Comparison of ENCODE assay signal across 1 cellular context in genomic region chr7:87876040-87876758, GRCh38.
TF ChIP-seq lines count a peak whose summit lies in the region.

DBF4 (plus strand) TSS chr7:87876493; CDS start chr7:87876733, 240 bp downstream.
SLC25A40 (minus strand) TSS chr7:87876360; CDS start chr7:87858727, 17,633 bp downstream.

TF ChIP-seq in HepG2, 621 proteins besides CTCF, POLR2A, EP300 and RAD21 (continued from another document and continues in another):
- TF ChIP-seq, protein P1, sequence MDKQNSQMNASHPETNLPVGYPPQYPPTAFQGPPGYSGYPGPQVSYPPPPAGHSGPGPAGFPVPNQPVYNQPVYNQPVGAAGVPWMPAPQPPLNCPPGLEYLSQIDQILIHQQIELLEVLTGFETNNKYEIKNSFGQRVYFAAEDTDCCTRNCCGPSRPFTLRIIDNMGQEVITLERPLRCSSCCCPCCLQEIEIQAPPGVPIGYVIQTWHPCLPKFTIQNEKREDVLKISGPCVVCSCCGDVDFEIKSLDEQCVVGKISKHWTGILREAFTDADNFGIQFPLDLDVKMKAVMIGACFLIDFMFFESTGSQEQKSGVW (CRISPR knock-in tag; IDR thresholded peaks at IDR 0.05; ENCODE audit: borderline replicate concordance): no peak
- 0 out of 2 replicates have a peak, but pooled peaks have one; percentile 26 for TF ChIP-seq ZNF20 (CRISPR knock-in tag; IDR thresholded peaks at IDR 0.05)
- TF ChIP-seq KAT2B (IDR thresholded peaks at IDR 0.05; ENCODE audit: borderline replicate concordance, low read depth, low read length): no peak
- TF ChIP-seq ZNF777 (CRISPR knock-in tag; IDR thresholded peaks at IDR 0.05): peak; percentile 71
- no peak for TF ChIP-seq EZH2 (conservative IDR thresholded peaks at IDR 0.05; ENCODE audit: low read depth, low read length)
- TF ChIP-seq ZNF674 (CRISPR knock-in tag; IDR thresholded peaks at IDR 0.05; ENCODE audit: low read depth): 0 out of 2 replicates have a peak, but pooled peaks have one; percentile 46
- no peak for TF ChIP-seq NFRKB (IDR thresholded peaks at IDR 0.05)
- TF ChIP-seq ZNF569 (CRISPR knock-in tag; IDR thresholded peaks at IDR 0.05; ENCODE audit: borderline replicate concordance): no peak
- no peak for TF ChIP-seq RORA (CRISPR knock-in tag; IDR thresholded peaks at IDR 0.05)
- no peak for TF ChIP-seq ZEB1 (IDR thresholded peaks at IDR 0.05; ENCODE audit: insufficient replicate concordance, low read depth)
- peak; percentile 70; the same call in 1 of the 2 replicates for TF ChIP-seq MTA1 (CRISPR knock-in tag; IDR thresholded peaks at IDR 0.05; ENCODE audit: borderline replicate concordance)
- TF ChIP-seq ZNF160 (CRISPR knock-in tag; IDR thresholded peaks at IDR 0.05): no peak; the same call in 1 of the 2 replicates
- TF ChIP-seq PRMT3 (CRISPR knock-in tag; IDR thresholded peaks at IDR 0.05; ENCODE audit: borderline replicate concordance, low read depth): peak; percentile 88
- TF ChIP-seq IRF1 (CRISPR knock-in tag; IDR thresholded peaks at IDR 0.05; ENCODE audit: low read depth): no peak
- no peak for TF ChIP-seq DDIT3 (CRISPR knock-in tag; IDR thresholded peaks at IDR 0.05)
- TF ChIP-seq, protein P2, sequence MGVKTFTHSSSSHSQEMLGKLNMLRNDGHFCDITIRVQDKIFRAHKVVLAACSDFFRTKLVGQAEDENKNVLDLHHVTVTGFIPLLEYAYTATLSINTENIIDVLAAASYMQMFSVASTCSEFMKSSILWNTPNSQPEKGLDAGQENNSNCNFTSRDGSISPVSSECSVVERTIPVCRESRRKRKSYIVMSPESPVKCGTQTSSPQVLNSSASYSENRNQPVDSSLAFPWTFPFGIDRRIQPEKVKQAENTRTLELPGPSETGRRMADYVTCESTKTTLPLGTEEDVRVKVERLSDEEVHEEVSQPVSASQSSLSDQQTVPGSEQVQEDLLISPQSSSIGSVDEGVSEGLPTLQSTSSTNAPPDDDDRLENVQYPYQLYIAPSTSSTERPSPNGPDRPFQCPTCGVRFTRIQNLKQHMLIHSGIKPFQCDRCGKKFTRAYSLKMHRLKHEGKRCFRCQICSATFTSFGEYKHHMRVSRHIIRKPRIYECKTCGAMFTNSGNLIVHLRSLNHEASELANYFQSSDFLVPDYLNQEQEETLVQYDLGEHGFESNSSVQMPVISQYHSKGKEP (CRISPR knock-in tag; IDR thresholded peaks at IDR 0.05): no peak
- TF ChIP-seq ZNF652 (CRISPR knock-in tag; IDR thresholded peaks at IDR 0.05; ENCODE audit: borderline replicate concordance, low read depth): peak; percentile 31; the same call in 1 of the 2 replicates
- no peak for TF ChIP-seq THAP7 (CRISPR knock-in tag; IDR thresholded peaks at IDR 0.05)
- TF ChIP-seq, protein P3, sequence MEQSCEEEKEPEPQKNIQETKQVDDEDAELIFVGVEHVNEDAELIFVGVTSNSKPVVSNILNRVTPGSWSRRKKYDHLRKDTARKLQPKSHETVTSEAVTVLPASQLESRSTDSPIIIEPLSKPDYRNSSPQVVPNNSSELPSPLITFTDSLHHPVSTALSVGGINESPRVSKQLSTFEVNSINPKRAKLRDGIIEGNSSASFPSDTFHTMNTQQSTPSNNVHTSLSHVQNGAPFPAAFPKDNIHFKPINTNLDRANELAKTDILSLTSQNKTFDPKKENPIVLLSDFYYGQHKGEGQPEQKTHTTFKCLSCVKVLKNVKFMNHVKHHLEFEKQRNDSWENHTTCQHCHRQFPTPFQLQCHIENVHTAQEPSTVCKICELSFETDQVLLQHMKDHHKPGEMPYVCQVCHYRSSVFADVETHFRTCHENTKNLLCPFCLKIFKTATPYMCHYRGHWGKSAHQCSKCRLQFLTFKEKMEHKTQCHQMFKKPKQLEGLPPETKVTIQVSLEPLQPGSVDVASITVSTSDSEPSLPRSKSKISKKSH (CRISPR knock-in tag; IDR thresholded peaks at IDR 0.05; ENCODE audit: borderline replicate concordance): peak; percentile 33; the same call in 1 of the 2 replicates
- TF ChIP-seq KDM2A (CRISPR knock-in tag; IDR thresholded peaks at IDR 0.05; ENCODE audit: borderline replicate concordance, low read depth): peak; percentile 79
- TF ChIP-seq ATF2 (CRISPR knock-in tag; IDR thresholded peaks at IDR 0.05): peak; percentile 27; the same call in 1 of the 2 replicates
- TF ChIP-seq MTA3 (CRISPR knock-in tag; IDR thresholded peaks at IDR 0.05): no peak
- peak; percentile 60 for TF ChIP-seq SKI (IDR thresholded peaks at IDR 0.05; ENCODE audit: partially characterized antibody)
- TF ChIP-seq ZNF678 (CRISPR knock-in tag; IDR thresholded peaks at IDR 0.05): no peak
- no peak for TF ChIP-seq THRA (CRISPR knock-in tag; IDR thresholded peaks at IDR 0.05; ENCODE audit: borderline replicate concordance)
- TF ChIP-seq ZNF7 (CRISPR knock-in tag; IDR thresholded peaks at IDR 0.05): no peak
- no peak for TF ChIP-seq PPARG (CRISPR knock-in tag; conservative IDR thresholded peaks at IDR 0.05)
- peak; percentile 20; the same call in 1 of the 2 replicates for TF ChIP-seq ELF4 (CRISPR knock-in tag; IDR thresholded peaks at IDR 0.05; ENCODE audit: borderline replicate concordance)
- TF ChIP-seq ZBTB38 (CRISPR knock-in tag; IDR thresholded peaks at IDR 0.05): peak; percentile 92
- TF ChIP-seq TCF7L2 (IDR thresholded peaks at IDR 0.05; ENCODE audit: low read depth, low read length): no peak
- no peak for TF ChIP-seq MIXL1 (CRISPR knock-in tag; IDR thresholded peaks at IDR 0.05)
- no peak for TF ChIP-seq CC2D1A (CRISPR knock-in tag; IDR thresholded peaks at IDR 0.05)
- TF ChIP-seq SRSF9 (IDR thresholded peaks at IDR 0.05; ENCODE audit: borderline replicate concordance, insufficient read depth, low read depth, low read length, poor library complexity, severe bottlenecking): no peak
- TF ChIP-seq NR2F2 (IDR thresholded peaks at IDR 0.05; ENCODE audit: borderline replicate concordance, low read depth): no peak; the same call in 1 of the 2 replicates
- no peak; the same call in 1 of the 2 replicates for TF ChIP-seq PITX1 (CRISPR knock-in tag; IDR thresholded peaks at IDR 0.05)
- 0 out of 2 replicates have a peak, but pooled peaks have one; percentile 17 for TF ChIP-seq RFX5 (IDR thresholded peaks at IDR 0.05; ENCODE audit: low read depth, low read length)
- 0 out of 2 replicates have a peak, but pooled peaks have one; percentile 32 for TF ChIP-seq ZMYM3 (CRISPR knock-in tag; IDR thresholded peaks at IDR 0.05)
- peak; percentile 97 for TF ChIP-seq SAFB2 (CRISPR knock-in tag; IDR thresholded peaks at IDR 0.05; ENCODE audit: borderline replicate concordance, low read depth)
- no peak for TF ChIP-seq NR2F1 (CRISPR knock-in tag; IDR thresholded peaks at IDR 0.05)
- TF ChIP-seq GLI4 (CRISPR knock-in tag; IDR thresholded peaks at IDR 0.05; ENCODE audit: borderline replicate concordance): no peak
- TF ChIP-seq ZNF691 (CRISPR knock-in tag; IDR thresholded peaks at IDR 0.05; ENCODE audit: borderline replicate concordance, low read depth): peak; percentile 68; the same call in 1 of the 2 replicates
- no peak for TF ChIP-seq MLLT10 (CRISPR knock-in tag; IDR thresholded peaks at IDR 0.05)
- TF ChIP-seq RFXAP (CRISPR knock-in tag; IDR thresholded peaks at IDR 0.05; ENCODE audit: borderline replicate concordance): no peak
- peak; percentile 95; the same call in 1 of the 2 replicates for TF ChIP-seq ZNF275 (CRISPR knock-in tag; IDR thresholded peaks at IDR 0.05; ENCODE audit: borderline replicate concordance)
- peak; percentile 76; the same call in 1 of the 2 replicates for TF ChIP-seq YEATS4 (CRISPR knock-in tag; IDR thresholded peaks at IDR 0.05; ENCODE audit: borderline replicate concordance)
- TF ChIP-seq, protein P4, sequence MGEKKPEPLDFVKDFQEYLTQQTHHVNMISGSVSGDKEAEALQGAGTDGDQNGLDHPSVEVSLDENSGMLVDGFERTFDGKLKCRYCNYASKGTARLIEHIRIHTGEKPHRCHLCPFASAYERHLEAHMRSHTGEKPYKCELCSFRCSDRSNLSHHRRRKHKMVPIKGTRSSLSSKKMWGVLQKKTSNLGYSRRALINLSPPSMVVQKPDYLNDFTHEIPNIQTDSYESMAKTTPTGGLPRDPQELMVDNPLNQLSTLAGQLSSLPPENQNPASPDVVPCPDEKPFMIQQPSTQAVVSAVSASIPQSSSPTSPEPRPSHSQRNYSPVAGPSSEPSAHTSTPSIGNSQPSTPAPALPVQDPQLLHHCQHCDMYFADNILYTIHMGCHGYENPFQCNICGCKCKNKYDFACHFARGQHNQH (CRISPR knock-in tag; IDR thresholded peaks at IDR 0.05): peak; percentile 60; the same call in 1 of the 2 replicates
- no peak for TF ChIP-seq ATF7 (IDR thresholded peaks at IDR 0.05)
- TF ChIP-seq ATF7 (CRISPR knock-in tag; IDR thresholded peaks at IDR 0.05): no peak
- no peak for TF ChIP-seq NCOA2 (CRISPR knock-in tag; IDR thresholded peaks at IDR 0.05)
- TF ChIP-seq ZNF572 (CRISPR knock-in tag; IDR thresholded peaks at IDR 0.05): no peak
- TF ChIP-seq ZFP1 (CRISPR knock-in tag; IDR thresholded peaks at IDR 0.05): no peak
- no peak for TF ChIP-seq KLF13 (CRISPR knock-in tag; IDR thresholded peaks at IDR 0.05)
- TF ChIP-seq DNMT3B (CRISPR knock-in tag; conservative IDR thresholded peaks at IDR 0.05): no peak; the same call in 1 of the 2 replicates
- TF ChIP-seq REXO4 (CRISPR knock-in tag; IDR thresholded peaks at IDR 0.05; ENCODE audit: borderline replicate concordance): no peak
- TF ChIP-seq AKAP8 (CRISPR knock-in tag; IDR thresholded peaks at IDR 0.05): peak; percentile 84
- peak; percentile 48 for TF ChIP-seq TFE3 (CRISPR knock-in tag; IDR thresholded peaks at IDR 0.05)
- TF ChIP-seq YY1 (IDR thresholded peaks at IDR 0.05; ENCODE audit: insufficient read depth, insufficient replicate concordance, low read depth, low read length): peak; percentile 59
- no peak for TF ChIP-seq RCOR2 (CRISPR knock-in tag; IDR thresholded peaks at IDR 0.05)
- TF ChIP-seq ZNF343 (CRISPR knock-in tag; IDR thresholded peaks at IDR 0.05): no peak
- no peak; the same call in 1 of the 2 replicates for TF ChIP-seq KLF6 (CRISPR knock-in tag; IDR thresholded peaks at IDR 0.05)
